8 cellular contexts compared by ENCODE assay signal in the genomic region with DNA sequence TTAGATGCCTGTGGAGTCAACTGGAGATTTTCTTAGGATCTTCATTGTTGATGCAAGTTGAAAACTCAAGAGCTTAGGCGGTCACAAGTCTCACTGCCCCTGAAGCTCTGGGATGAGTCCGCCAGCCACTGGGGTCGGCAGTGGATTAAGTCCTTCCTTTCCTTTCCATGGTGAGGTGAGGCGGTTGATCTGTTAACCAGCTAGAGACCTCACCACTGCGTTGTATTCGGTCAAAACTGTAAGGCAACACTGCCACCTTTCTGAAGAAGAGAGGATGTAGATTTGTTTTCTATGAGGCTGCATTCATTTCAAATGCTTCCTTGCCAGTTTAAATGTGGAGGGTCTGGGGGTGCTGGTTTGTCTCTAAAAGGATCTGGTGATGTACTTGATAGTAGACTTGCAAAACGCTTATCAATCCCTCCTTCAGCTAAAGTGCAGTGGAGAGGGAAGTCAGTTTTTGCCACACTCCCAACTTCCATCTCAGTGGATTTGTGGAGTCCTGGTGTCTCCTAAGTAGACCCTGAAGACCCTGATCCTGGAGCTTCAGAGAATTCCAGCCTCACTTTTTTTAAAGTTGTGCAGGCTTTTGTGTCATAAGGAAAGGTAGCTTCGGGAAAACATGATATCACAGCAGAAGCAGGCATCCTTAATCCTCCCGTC. TPM values are rescaled to one million over a fixed set of nuclear protein-coding genes. Genes with fewer than 3 reads are reported as not detected.
DNase-seq lines count a peak whose midpoint lies in the region; ATAC-seq and TF ChIP-seq lines count a peak whose summit lies in the region.

No MANE protein-coding gene starts in this region.

- intact Hi-C loops in breast epithelium (cut with DNase I; ENCODE audit: low total_unique reads) (loop anchor here (10.0 kb wide), 1 partner anchor 113 kb away; no protein-coding TSS in a partner anchor), left ventricle myocardium superior (cut with micrococcal nuclease) (loop anchor here (5.0 to 10.0 kb wide), 3 partner anchors 75 to 413 kb away; no protein-coding TSS in a partner anchor), posterior vena cava (cut with DNase I) (loop anchor here in 1 of 2 donors (5.0 to 10.0 kb wide), 3 partner anchors 113 to 410 kb away; no protein-coding TSS in a partner anchor)

- H3K9me3 ChIP-seq in breast epithelium (no peaks in the 10 kb centered on the region), skeletal muscle tissue (ENCODE audit: control insufficient read depth in 3 of 3, low read length in 3 of 3) (no peaks in the 10 kb centered on the region)

- TF ChIP-seq CTCF in breast epithelium (IDR thresholded peaks at IDR 0.05): peak in 1 of 3 donors; percentile 23

- peaks cover 0 to 36% of the 10 kb centered on the region in 2 donors for H3K27me3 ChIP-seq in breast epithelium
- peaks cover 30 to 36% (median 35%) of the 10 kb centered on the region in 3 donors for H3K27me3 ChIP-seq in skeletal muscle tissue (ENCODE audit: control insufficient read depth in 3 of 3, insufficient read depth in 3 of 3, low read length in 3 of 3)

- peak; percentile 74 for ATAC-seq in left ventricle myocardium superior
- ATAC-seq in GM18502 (IDR thresholded peaks at IDR 0.05; ENCODE audit: poor library complexity, unreplicated experiment): no peak

- no peak overlapping the region for H3K9ac ChIP-seq in skeletal muscle tissue (ENCODE audit: low read depth in 1 of 3, low read length in 3 of 3)

- no peak for TF ChIP-seq POLR2A in breast epithelium (IDR thresholded peaks at IDR 0.05)

- DNase-seq in T47D (ENCODE audit: low read depth in 1 of 2, low spot score in 1 of 2) (peak; percentile 54 to 76), breast epithelium (ENCODE audit: low spot score in 2 of 2) (no peak), T1000 (lab: John Stamatoyannopoulos, UW) (peak; percentile 36), left ventricle myocardium superior (no peak), posterior vena cava (ENCODE audit: low spot score) (no peak), activated gamma-delta T cell (lab: John Stamatoyannopoulos, UW) (no peak)

- H3K4me3 ChIP-seq in breast epithelium: no peak overlapping the region
- H3K4me3 ChIP-seq in skeletal muscle tissue (ENCODE audit: low read length in 3 of 3): no peak overlapping the region

- H3K36me3 ChIP-seq in breast epithelium: no peaks in the 10 kb centered on the region
- H3K36me3 ChIP-seq in skeletal muscle tissue (ENCODE audit: control insufficient read depth in 3 of 3, insufficient read depth in 3 of 3, low read length in 3 of 3): no peaks in the 10 kb centered on the region

- H3K27ac ChIP-seq in breast epithelium (no peak overlapping the region), skeletal muscle tissue (ENCODE audit: low read depth, low read length) (peak overlapping the region; percentile 20)

- in situ Hi-C loops in T47D (cut with HindIII; ENCODE audit: low pct_unique_long_range_greater_than_20kb, low sequenced_read_pairs): no loop called here

- no peaks in the 10 kb centered on the region for H3K4me1 ChIP-seq in breast epithelium
- H3K4me1 ChIP-seq in skeletal muscle tissue (ENCODE audit: control insufficient read depth in 3 of 3, insufficient read depth in 3 of 3, low read length in 3 of 3): peaks cover 5 to 13% (median 7%) of the 10 kb centered on the region in 3 donors

RNA-seq across cellular contexts. Expression of a gene that starts 1.7 kb away (rescaled TPM):
- 1 to 10 TPM in 2 of 3 donors, under 1 TPM in 1; 0.64 to 2.6 (median 1.5) TPM for total RNA-seq in breast epithelium
- 35.7 TPM for total RNA-seq in left ventricle myocardium superior
- total RNA-seq in skeletal muscle tissue: 0.52 TPM
- total RNA-seq in posterior vena cava: 100 to 1,000 TPM in 1 of 2 donors, 10 to 100 TPM in 1; 91.8 to 197 TPM

Comparison
In these comparisons a context has a peak if more than half of its experiments do, and no peak if none do; other contexts are left out.
1. DNase-seq: peak in T47D (2 of 2) and T1000 (single experiment); none in breast epithelium (0 of 2), left ventricle myocardium superior (single experiment), posterior vena cava (single experiment) and activated gamma-delta T cell (single experiment).
2. RNA of a gene that starts 1.7 kb away (total RNA-seq): 91.8 to 197 TPM in posterior vena cava and 35.7 TPM in left ventricle myocardium superior (single experiment); 0.64 to 2.6 TPM in breast epithelium and 0.52 TPM in skeletal muscle tissue (single experiment); every median in the first group is over 10 times any median in the second.